10 cellular contexts compared by ENCODE assay signal in genomic region chr20:32510601-32511357, GRCh38.
DNase-seq lines count a peak whose midpoint lies in the region; ATAC-seq and TF ChIP-seq lines count a peak whose summit lies in the region.
"Had no signal": no experiment of that assay in that cellular context is flagged by ENCODE, and none has a peak within 500 bp of the region (broad histone marks: within the 10 kb centered on the region; RNA-seq: fewer than 3 reads in every experiment).

No MANE protein-coding gene starts in this region.

- H3K9me3 Mint-ChIP-seq in neural progenitor cell, result peaks cover 3% of the 10 kb centered on the region

- H3K4me2 ChIP-seq in DND-41 (ENCODE audit: insufficient read depth, low read length) (peak overlapping the region; percentile 66), neural progenitor cell (peak overlapping the region; percentile 16)

- H3K27ac ChIP-seq in DND-41 (ENCODE audit: low read length) (peak overlapping the region; percentile 95), neural progenitor cell (no peak overlapping the region)

- H3K4me3 Mint-ChIP-seq in neural progenitor cell, result peak overlapping the region; percentile 11

- H3K9me3 ChIP-seq in DND-41 (ENCODE audit: insufficient read depth, low read length, severe bottlenecking) (no peaks in the 10 kb centered on the region), neural progenitor cell (ENCODE audit: low read depth) (no peaks in the 10 kb centered on the region)

- H3K4me3 ChIP-seq in DND-41 (ENCODE audit: low read depth in 1 of 2, low read length in 2 of 2) (peak overlapping the region in 1 of 2 experiments; percentile 48; a peak in 2 of 4 replicates), choroid plexus epithelial cell (ENCODE audit: low read depth, low read length) (no peak overlapping the region), neural progenitor cell (no peak overlapping the region)

- H3K36me3 ChIP-seq in DND-41 (ENCODE audit: insufficient read depth, low read length) (peaks cover 13% of the 10 kb centered on the region), neural progenitor cell (no peaks in the 10 kb centered on the region)

- H3K27me3 Mint-ChIP-seq in neural progenitor cell (ENCODE audit: insufficient read depth, low read depth), result peaks cover 13% of the 10 kb centered on the region

- no peak for TF ChIP-seq CTCF in DND-41 (IDR thresholded peaks at IDR 0.05; ENCODE audit: borderline replicate concordance, extremely low read depth, low read length, poor library complexity, severe bottlenecking)
- no peak for TF ChIP-seq CTCF in choroid plexus epithelial cell (conservative IDR thresholded peaks at IDR 0.05; ENCODE audit: low read depth, low read length)
- TF ChIP-seq CTCF in neural progenitor cell (IDR thresholded peaks at IDR 0.05), result no peak

- H3K4me1 Mint-ChIP-seq in neural progenitor cell, result peaks cover 57% of the 10 kb centered on the region

- H4K20me1 ChIP-seq in DND-41 (ENCODE audit: insufficient read depth, low read length) (no peaks in the 10 kb centered on the region), neural progenitor cell (ENCODE audit: low read depth) (no peaks in the 10 kb centered on the region)

- H3K4me1 ChIP-seq in DND-41 (ENCODE audit: insufficient read depth, low read length), result peaks cover 63% of the 10 kb centered on the region
- H3K4me1 ChIP-seq in neural progenitor cell, result peaks cover 20% of the 10 kb centered on the region

- H3K9ac ChIP-seq in DND-41 (ENCODE audit: low read depth, low read length), result peak overlapping the region; percentile 60
- H3K9ac ChIP-seq in neural progenitor cell, result no peak overlapping the region

- ATAC-seq in DND-41 (ENCODE audit: insufficient read depth, low read depth) (no peak), HG02852 (IDR thresholded peaks at IDR 0.05; ENCODE audit: unreplicated experiment) (no peak), HG03432 (IDR thresholded peaks at IDR 0.05; ENCODE audit: unreplicated experiment) (no peak)

- peak overlapping the region; percentile 88 for H3K27ac Mint-ChIP-seq in neural progenitor cell

- DNase-seq in DND-41 (peak; percentile 41), NCI-H2171 (lab: John Stamatoyannopoulos, UW) (peak; percentile 59), choroid plexus epithelial cell (ENCODE audit: low read depth) (peak; percentile 70), neural progenitor cell (ENCODE audit: low spot score) (no peak), iPS-NIHi11 (ENCODE audit: low spot score) (no peak), NCI-H1436 treated with DMSO at 0.1 percent for 48 hours (lab: John Stamatoyannopoulos, UW) (no peak)
- DNase-seq: EL, NCI-H524 had no signal

- H3F3A ChIP-seq in neural progenitor cell (ENCODE audit: low read depth), result peaks cover 10% of the 10 kb centered on the region

- H3K79me2 ChIP-seq in DND-41 (ENCODE audit: insufficient read depth, low read length), result peaks cover 27% of the 10 kb centered on the region
- no peaks in the 10 kb centered on the region for H3K79me2 ChIP-seq in neural progenitor cell (ENCODE audit: low read depth)

- H3K27me3 ChIP-seq in DND-41 (ENCODE audit: insufficient read depth, low read length, poor library complexity) (no peaks in the 10 kb centered on the region), neural progenitor cell (no peaks in the 10 kb centered on the region)

- peak overlapping the region; percentile 37 for H2AFZ ChIP-seq in DND-41 (ENCODE audit: low read depth, low read length)
- H2AFZ ChIP-seq in neural progenitor cell (replicated peaks), result no peak overlapping the region

- H3K36me3 Mint-ChIP-seq in neural progenitor cell, result peaks cover 3% of the 10 kb centered on the region

Comparison
In these comparisons a context has a peak if more than half of its experiments do, and no peak if none do; other contexts are left out.
1. DNase-seq: peak in DND-41 (single experiment), NCI-H2171 (single experiment) and choroid plexus epithelial cell (single experiment); none in neural progenitor cell (single experiment), iPS-NIHi11 (single experiment) and NCI-H1436 treated with DMSO at 0.1 percent for 48 hours (single experiment).